In the genomic region with DNA sequence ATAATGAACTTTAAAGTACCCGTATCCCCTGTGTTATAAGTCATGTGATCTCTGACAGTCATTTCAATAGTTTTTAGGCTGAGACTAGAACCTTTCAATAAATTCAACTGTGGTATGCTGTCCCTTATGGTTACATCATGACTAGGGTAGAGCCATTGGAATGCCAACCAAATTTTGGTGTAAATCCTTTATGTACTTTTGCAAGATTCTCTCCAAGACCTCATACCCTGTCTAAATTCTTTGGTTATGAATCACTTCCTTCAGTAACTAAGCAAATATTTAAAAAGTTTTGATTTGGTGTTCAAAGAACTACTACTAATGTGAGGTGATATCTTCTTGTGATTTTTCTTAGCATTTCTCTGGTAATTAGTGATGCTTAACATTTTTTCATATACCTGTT, we compare ENCODE assay signal across 14 cellular contexts. TPM values are rescaled to one million over a fixed set of nuclear protein-coding genes. Genes with fewer than 3 reads are reported as not detected.
DNase-seq lines count a peak whose midpoint lies in the region; ATAC-seq, FAIRE-seq and TF ChIP-seq lines count a peak whose summit lies in the region.
"Had no signal": no experiment of that assay in that cellular context is flagged by ENCODE, and none has a peak within 500 bp of the region (broad histone marks: within the 10 kb centered on the region; RNA-seq: fewer than 3 reads in every experiment).

No MANE protein-coding gene starts in this region.

- no peak overlapping the region for H3K4me3 ChIP-seq in Panc1 (ENCODE audit: low read depth in 2 of 2, low read length in 2 of 2)
- no peak overlapping the region for H3K4me3 ChIP-seq in endothelial cell of umbilical vein (replicated peaks in 1 of 3; ENCODE audit: insufficient read depth in 1 of 3, low read depth in 1 of 3, low read length in 3 of 3)
- H3K4me3 ChIP-seq in effector memory CD4-positive, alpha-beta T cell (ENCODE audit: insufficient read depth, low read depth, low read length, poor library complexity, severe bottlenecking): no peak overlapping the region
- H3K4me3 ChIP-seq in left ventricle myocardium inferior: no peak overlapping the region
- H3K4me3 ChIP-seq: adrenal gland had no signal

- in situ Hi-C loops in Panc1 (cut with HindIII; ENCODE audit: low pct_unique_long_range_greater_than_20kb, low sequenced_read_pairs): no loop called here

- POLR2A ChIA-PET in Panc1 (lab: Charles Lee) (no interaction called here), endothelial cell of umbilical vein (lab: Charles Lee) (no interaction called here)

- dilution Hi-C loops in endothelial cell of umbilical vein (cut with MboI; ENCODE audit: extremely low pct_ligation_motif_present, low sequenced_read_pairs): no loop called here

- CTCF ChIA-PET in Panc1 (lab: Charles Lee): no interaction called here
- CTCF ChIA-PET in endothelial cell of umbilical vein (lab: Charles Lee): no interaction called here

- H4K20me1 ChIP-seq in endothelial cell of umbilical vein (replicated peaks; ENCODE audit: control insufficient read depth, extremely low read depth, insufficient read depth, low read length): no peaks in the 10 kb centered on the region

- peak overlapping the region; percentile 48 for H3K4me2 ChIP-seq in endothelial cell of umbilical vein (ENCODE audit: insufficient read depth, low read length)

- no peak overlapping the region for H2AFZ ChIP-seq in endothelial cell of umbilical vein (ENCODE audit: low read depth, low read length)

- peak; percentile 62 for DNase-seq in Daoy (ENCODE audit: low read depth)
- peak; percentile 22 for DNase-seq in Panc1 (ENCODE audit: low read depth, low spot score)
- peak; percentile 38 for DNase-seq in endothelial cell of umbilical vein (ENCODE audit: low read depth, low spot score)
- peak; percentile 55 for DNase-seq in non-pigmented ciliary epithelial cell (ENCODE audit: low read depth)
- no peak for DNase-seq in effector memory CD4-positive, alpha-beta T cell
- no peak for DNase-seq in left ventricle myocardium inferior
- no peak for DNase-seq in stimulated activated CD4-positive, alpha-beta T cell treated with anti-CD3 and anti-CD28 coated beads, Interleukin-12 subunit alpha, Interleukin-12 subunit beta, amount 100 ng/mL, for 4 hours
- DNase-seq: activated T-cell treated with anti-CD3 and anti-CD28 coated beads, Interleukin-2, amount 50 U/mL, for 1 hour; adrenal gland; endodermal cell; stimulated activated naive CD8-positive, alpha-beta T cell treated with anti-CD3 and anti-CD28 coated beads, Interleukin-15, amount 100 ng/mL, for 72 hours had no signal

- BruUV-seq in Panc1 (replicated peaks; lab: Mats Ljungman, UMichigan) (no TSS peak), endothelial cell of umbilical vein (replicated peaks; lab: Mats Ljungman, UMichigan) (no TSS peak)

- no peaks in the 10 kb centered on the region for H3K36me3 ChIP-seq in Panc1 (ENCODE audit: control insufficient read depth, insufficient read depth, low read length)
- H3K36me3 ChIP-seq in endothelial cell of umbilical vein (ENCODE audit: control insufficient read depth in 2 of 2, extremely low read depth in 1 of 2, insufficient read depth in 2 of 2, low read length in 2 of 2): no peaks in the 10 kb centered on the region
- H3K36me3 ChIP-seq in effector memory CD4-positive, alpha-beta T cell (ENCODE audit: control insufficient read depth, insufficient read depth, low read length): no peaks in the 10 kb centered on the region
- H3K36me3 ChIP-seq in left ventricle myocardium inferior: no peaks in the 10 kb centered on the region
- H3K36me3 ChIP-seq: adrenal gland had no signal

- no peak for TF ChIP-seq POLR2A in endothelial cell of umbilical vein (IDR thresholded peaks at IDR 0.05; ENCODE audit: low read depth, low read length)

- ATAC-seq in Panc1 (no peak), esophagus mucosa (no peak)
- ATAC-seq: stimulated activated naive CD8-positive, alpha-beta T cell treated with anti-CD3 and anti-CD28 coated beads, Interleukin-15, amount 100 ng/mL, for 72 hours had no signal

- no peaks in the 10 kb centered on the region for H3K79me2 ChIP-seq in endothelial cell of umbilical vein (ENCODE audit: control insufficient read depth, insufficient read depth, low read length)

- H3K9ac ChIP-seq in endothelial cell of umbilical vein (replicated peaks; ENCODE audit: extremely low read depth, insufficient read depth, low read length): no peak overlapping the region

- TF ChIP-seq CTCF in Panc1 (IDR thresholded peaks at IDR 0.05) (no peak), endothelial cell of umbilical vein (IDR thresholded peaks at IDR 0.05; ENCODE audit: extremely low read depth in 1 of 2, insufficient read depth in 1 of 2, low read depth in 1 of 2, low read length in 2 of 2) (no peak), left ventricle myocardium inferior (IDR thresholded peaks at IDR 0.05; ENCODE audit: borderline replicate concordance) (no peak)

- H3K27ac ChIP-seq in Panc1 (ENCODE audit: low read length) (no peak overlapping the region), endothelial cell of umbilical vein (ENCODE audit: insufficient read depth, low read depth, low read length) (peak overlapping the region; percentile 38), left ventricle myocardium inferior (replicated peaks) (no peak overlapping the region)
- H3K27ac ChIP-seq in effector memory CD4-positive, alpha-beta T cell (ENCODE audit: insufficient read depth, low read length, poor library complexity, severe bottlenecking): no peak overlapping the region
- H3K27ac ChIP-seq: adrenal gland had no signal

- H3K9me3 ChIP-seq in Panc1 (ENCODE audit: control insufficient read depth, insufficient read depth, low read depth, low read length) (no peaks in the 10 kb centered on the region), endothelial cell of umbilical vein (replicated peaks; ENCODE audit: control insufficient read depth, insufficient read depth, low read length) (no peaks in the 10 kb centered on the region), left ventricle myocardium inferior (replicated peaks) (no peaks in the 10 kb centered on the region)
- no peaks in the 10 kb centered on the region for H3K9me3 ChIP-seq in effector memory CD4-positive, alpha-beta T cell (ENCODE audit: control insufficient read depth, low read length)
- H3K9me3 ChIP-seq: adrenal gland had no signal

- intact Hi-C loops in Panc1 (cut with micrococcal nuclease; ENCODE audit: unreplicated experiment) (no loop called here), endothelial cell of umbilical vein (cut with micrococcal nuclease) (loop anchor here (1.0 kb wide), 1 partner anchor 77 kb away; a partner anchor contains a TSS), left ventricle myocardium inferior (cut with micrococcal nuclease) (no loop called here)

- H3K9me1 ChIP-seq in endothelial cell of umbilical vein (replicated peaks; ENCODE audit: control insufficient read depth, extremely low read depth, insufficient read depth, low read length): no peaks in the 10 kb centered on the region

- no peaks in the 10 kb centered on the region for H3K27me3 ChIP-seq in Panc1 (ENCODE audit: control insufficient read depth, insufficient read depth, low read length)
- H3K27me3 ChIP-seq in endothelial cell of umbilical vein (ENCODE audit: control insufficient read depth in 2 of 2, insufficient read depth in 2 of 2, low read length in 2 of 2): no peaks in the 10 kb centered on the region
- H3K27me3 ChIP-seq in effector memory CD4-positive, alpha-beta T cell (replicated peaks; ENCODE audit: control insufficient read depth, insufficient read depth, low read length, poor library complexity, severe bottlenecking): no peaks in the 10 kb centered on the region
- H3K27me3 ChIP-seq in left ventricle myocardium inferior (ENCODE audit: low read depth): no peaks in the 10 kb centered on the region
- H3K27me3 ChIP-seq: adrenal gland had no signal

- FAIRE-seq in endothelial cell of umbilical vein (lab: Jason Lieb, UNC): peak; percentile 72
- FAIRE-seq: GM19239 had no signal

- H3K4me1 ChIP-seq in Panc1 (ENCODE audit: control insufficient read depth, insufficient read depth, low read length) (no peaks in the 10 kb centered on the region), endothelial cell of umbilical vein (ENCODE audit: control insufficient read depth, extremely low read depth, insufficient read depth, low read length) (peaks cover 18% of the 10 kb centered on the region), left ventricle myocardium inferior (no peaks in the 10 kb centered on the region)
- no peaks in the 10 kb centered on the region for H3K4me1 ChIP-seq in effector memory CD4-positive, alpha-beta T cell (ENCODE audit: control insufficient read depth, insufficient read depth, low read length, poor library complexity, severe bottlenecking)
- H3K4me1 ChIP-seq: adrenal gland had no signal

RNA-seq across cellular contexts. Expression of a gene that starts 20.8 kb away (rescaled TPM):
- not detected in 2 replicates for total RNA-seq in Daoy (2014; rRNA removed; shearing (Covaris generic))
- not detected for total RNA-seq in Panc1 (2021; ENCODE audit: unreplicated experiment)
- not detected for polyA plus RNA-seq in Panc1 (2012; ENCODE audit: insufficient read length)
- total RNA-seq in endothelial cell of umbilical vein: not detected in 2 replicates
- polyA plus RNA-seq in endothelial cell of umbilical vein: not detected in 2 replicates
- polyA plus RNA-seq in endothelial cell of umbilical vein (2011; cell fraction: cytosol; rRNA removed): not detected in 2 replicates
- polyA plus RNA-seq in endothelial cell of umbilical vein (2011; cell fraction: nucleus; rRNA removed): not detected in 2 replicates
- not detected in 2 replicates for polyA plus RNA-seq in endothelial cell of umbilical vein (2012)
- polyA minus RNA-seq in endothelial cell of umbilical vein: not detected in 2 replicates
- polyA minus RNA-seq in endothelial cell of umbilical vein (2011; cell fraction: cytosol; rRNA and poly(A)+ RNA removed): not detected
- not detected in 2 replicates for polyA minus RNA-seq in endothelial cell of umbilical vein (2011; cell fraction: nucleus; rRNA and poly(A)+ RNA removed)
- not detected for total RNA-seq in esophagus mucosa
- total RNA-seq in left ventricle myocardium inferior: not detected
- total RNA-seq: adrenal gland, endodermal cell had no signal

RNA-seq across cellular contexts. Expression of a gene that starts 24.7 kb away (rescaled TPM):
- total RNA-seq in Daoy (2014; rRNA removed; shearing (Covaris generic)): not detected in 2 replicates
- total RNA-seq in Panc1 (2021; ENCODE audit: unreplicated experiment) (not detected), endothelial cell of umbilical vein (not detected in 2 replicates), esophagus mucosa (not detected), left ventricle myocardium inferior (not detected)
- not detected for polyA plus RNA-seq in Panc1 (2012; ENCODE audit: insufficient read length)
- not detected in 2 replicates for polyA plus RNA-seq in endothelial cell of umbilical vein
- not detected in 2 replicates for polyA plus RNA-seq in endothelial cell of umbilical vein (2011; cell fraction: cytosol; rRNA removed)
- not detected in 2 replicates for polyA plus RNA-seq in endothelial cell of umbilical vein (2011; cell fraction: nucleus; rRNA removed)
- polyA plus RNA-seq in endothelial cell of umbilical vein (2012): not detected in 2 replicates
- not detected in 2 replicates for polyA minus RNA-seq in endothelial cell of umbilical vein
- not detected for polyA minus RNA-seq in endothelial cell of umbilical vein (2011; cell fraction: cytosol; rRNA and poly(A)+ RNA removed)
- polyA minus RNA-seq in endothelial cell of umbilical vein (2011; cell fraction: nucleus; rRNA and poly(A)+ RNA removed): 0.43 TPM in 1 of 2 replicates, not detected in the other
- total RNA-seq: adrenal gland, endodermal cell had no signal
- polyA plus RNA-seq: adrenal gland had no signal

RNA-seq across cellular contexts. Expression of a gene that starts 44.3 kb away (rescaled TPM):
- not detected in 2 replicates for total RNA-seq in Daoy (2014; rRNA removed; shearing (Covaris generic))
- not detected for total RNA-seq in Panc1 (2021; ENCODE audit: unreplicated experiment)
- not detected for polyA plus RNA-seq in Panc1 (2012; ENCODE audit: insufficient read length)
- not detected in 2 replicates for total RNA-seq in endothelial cell of umbilical vein
- not detected in 2 replicates for polyA plus RNA-seq in endothelial cell of umbilical vein
- polyA plus RNA-seq in endothelial cell of umbilical vein (2011; cell fraction: cytosol; rRNA removed): not detected in 2 replicates
- not detected in 2 replicates for polyA plus RNA-seq in endothelial cell of umbilical vein (2011; cell fraction: nucleus; rRNA removed)
- polyA plus RNA-seq in endothelial cell of umbilical vein (2012): not detected in 2 replicates
- 0.17 TPM in 1 of 2 replicates, not detected in the other for polyA minus RNA-seq in endothelial cell of umbilical vein
- not detected for polyA minus RNA-seq in endothelial cell of umbilical vein (2011; cell fraction: cytosol; rRNA and poly(A)+ RNA removed)
- not detected in 2 replicates for polyA minus RNA-seq in endothelial cell of umbilical vein (2011; cell fraction: nucleus; rRNA and poly(A)+ RNA removed)
- not detected for total RNA-seq in esophagus mucosa
- not detected for total RNA-seq in left ventricle myocardium inferior
- total RNA-seq: adrenal gland, endodermal cell, mononuclear cell had no signal
- polyA plus RNA-seq: adrenal gland had no signal

Comparison
In these comparisons a context has a peak if more than half of its experiments do, and no peak if none do; other contexts are left out.
1. DNase-seq: peak in Daoy (single experiment), Panc1 (single experiment), endothelial cell of umbilical vein (single experiment) and non-pigmented ciliary epithelial cell (single experiment); none in effector memory CD4-positive, alpha-beta T cell (0 of 3), left ventricle myocardium inferior (single experiment) and stimulated activated CD4-positive, alpha-beta T cell treated with anti-CD3 and anti-CD28 coated beads, Interleukin-12 subunit alpha, Interleukin-12 subunit beta, amount 100 ng/mL, for 4 hours (single experiment).